Comparison of ENCODE assay signal across 1 cellular context in genomic region chr16:27596411-27596810, GRCh38.
TF ChIP-seq lines count a peak whose summit lies in the region.

No MANE protein-coding gene starts in this region.

TF ChIP-seq in HepG2, 621 proteins besides CTCF, POLR2A, EP300 and RAD21:
- TF ChIP-seq EZH2 (conservative IDR thresholded peaks at IDR 0.05; ENCODE audit: low read depth, low read length) = no peak
- TF ChIP-seq ZNF121 (CRISPR knock-in tag; IDR thresholded peaks at IDR 0.05) = peak; percentile 51; the same call in 1 of the 2 replicates
